Comparison of ENCODE assay signal across 1 cellular context in the genomic region with DNA sequence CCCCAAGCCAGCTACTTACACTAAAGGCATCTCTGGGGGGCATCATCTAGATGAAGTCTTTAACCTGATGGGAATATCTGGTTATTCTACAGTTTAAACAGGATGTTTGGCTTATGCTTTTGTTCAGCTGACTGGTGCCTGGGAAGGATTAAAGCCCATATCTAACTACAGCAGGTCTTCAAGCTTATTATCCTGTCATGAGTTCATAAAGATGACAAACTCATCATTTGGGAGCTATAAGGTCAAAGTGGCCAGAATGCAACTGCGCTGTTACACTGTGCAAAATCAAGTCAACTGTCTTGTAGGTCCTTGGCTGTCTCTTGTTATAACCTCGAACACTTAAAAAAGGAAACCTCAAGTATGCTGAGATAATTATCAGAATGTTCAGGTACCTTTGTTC.
TF ChIP-seq lines count a peak whose summit lies in the region.

No MANE protein-coding gene starts in this region.

TF ChIP-seq in HCT116, 20 proteins besides CTCF, POLR2A, EP300 and RAD21:
- no peak for TF ChIP-seq EZH2 (IDR thresholded peaks at IDR 0.05)
- TF ChIP-seq, protein P1, sequence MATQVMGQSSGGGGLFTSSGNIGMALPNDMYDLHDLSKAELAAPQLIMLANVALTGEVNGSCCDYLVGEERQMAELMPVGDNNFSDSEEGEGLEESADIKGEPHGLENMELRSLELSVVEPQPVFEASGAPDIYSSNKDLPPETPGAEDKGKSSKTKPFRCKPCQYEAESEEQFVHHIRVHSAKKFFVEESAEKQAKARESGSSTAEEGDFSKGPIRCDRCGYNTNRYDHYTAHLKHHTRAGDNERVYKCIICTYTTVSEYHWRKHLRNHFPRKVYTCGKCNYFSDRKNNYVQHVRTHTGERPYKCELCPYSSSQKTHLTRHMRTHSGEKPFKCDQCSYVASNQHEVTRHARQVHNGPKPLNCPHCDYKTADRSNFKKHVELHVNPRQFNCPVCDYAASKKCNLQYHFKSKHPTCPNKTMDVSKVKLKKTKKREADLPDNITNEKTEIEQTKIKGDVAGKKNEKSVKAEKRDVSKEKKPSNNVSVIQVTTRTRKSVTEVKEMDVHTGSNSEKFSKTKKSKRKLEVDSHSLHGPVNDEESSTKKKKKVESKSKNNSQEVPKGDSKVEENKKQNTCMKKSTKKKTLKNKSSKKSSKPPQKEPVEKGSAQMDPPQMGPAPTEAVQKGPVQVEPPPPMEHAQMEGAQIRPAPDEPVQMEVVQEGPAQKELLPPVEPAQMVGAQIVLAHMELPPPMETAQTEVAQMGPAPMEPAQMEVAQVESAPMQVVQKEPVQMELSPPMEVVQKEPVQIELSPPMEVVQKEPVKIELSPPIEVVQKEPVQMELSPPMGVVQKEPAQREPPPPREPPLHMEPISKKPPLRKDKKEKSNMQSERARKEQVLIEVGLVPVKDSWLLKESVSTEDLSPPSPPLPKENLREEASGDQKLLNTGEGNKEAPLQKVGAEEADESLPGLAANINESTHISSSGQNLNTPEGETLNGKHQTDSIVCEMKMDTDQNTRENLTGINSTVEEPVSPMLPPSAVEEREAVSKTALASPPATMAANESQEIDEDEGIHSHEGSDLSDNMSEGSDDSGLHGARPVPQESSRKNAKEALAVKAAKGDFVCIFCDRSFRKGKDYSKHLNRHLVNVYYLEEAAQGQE (IDR thresholded peaks at IDR 0.05; ENCODE audit: low read depth) = no peak
- TF ChIP-seq JUND (IDR thresholded peaks at IDR 0.05) = no peak
- TF ChIP-seq EGR1 (IDR thresholded peaks at IDR 0.05; ENCODE audit: low read depth) = no peak
- TF ChIP-seq SRF (IDR thresholded peaks at IDR 0.05; ENCODE audit: low read depth) = no peak
- no peak for TF ChIP-seq FOSL1 (IDR thresholded peaks at IDR 0.05; ENCODE audit: low read depth)
- TF ChIP-seq, protein P2, sequence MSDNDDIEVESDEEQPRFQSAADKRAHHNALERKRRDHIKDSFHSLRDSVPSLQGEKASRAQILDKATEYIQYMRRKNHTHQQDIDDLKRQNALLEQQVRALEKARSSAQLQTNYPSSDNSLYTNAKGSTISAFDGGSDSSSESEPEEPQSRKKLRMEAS (IDR thresholded peaks at IDR 0.05) = no peak
- TF ChIP-seq YY1 (IDR thresholded peaks at IDR 0.05; ENCODE audit: extremely low read depth, insufficient replicate concordance, low read depth, low read length) = no peak
- TF ChIP-seq ZNF274 (IDR thresholded peaks at IDR 0.05; ENCODE audit: low read depth, low read length) = no peak
- TF ChIP-seq SP1 (IDR thresholded peaks at IDR 0.05; ENCODE audit: low read depth) = no peak
